ENCODE assay signal across 1 cellular context in the genomic region with DNA sequence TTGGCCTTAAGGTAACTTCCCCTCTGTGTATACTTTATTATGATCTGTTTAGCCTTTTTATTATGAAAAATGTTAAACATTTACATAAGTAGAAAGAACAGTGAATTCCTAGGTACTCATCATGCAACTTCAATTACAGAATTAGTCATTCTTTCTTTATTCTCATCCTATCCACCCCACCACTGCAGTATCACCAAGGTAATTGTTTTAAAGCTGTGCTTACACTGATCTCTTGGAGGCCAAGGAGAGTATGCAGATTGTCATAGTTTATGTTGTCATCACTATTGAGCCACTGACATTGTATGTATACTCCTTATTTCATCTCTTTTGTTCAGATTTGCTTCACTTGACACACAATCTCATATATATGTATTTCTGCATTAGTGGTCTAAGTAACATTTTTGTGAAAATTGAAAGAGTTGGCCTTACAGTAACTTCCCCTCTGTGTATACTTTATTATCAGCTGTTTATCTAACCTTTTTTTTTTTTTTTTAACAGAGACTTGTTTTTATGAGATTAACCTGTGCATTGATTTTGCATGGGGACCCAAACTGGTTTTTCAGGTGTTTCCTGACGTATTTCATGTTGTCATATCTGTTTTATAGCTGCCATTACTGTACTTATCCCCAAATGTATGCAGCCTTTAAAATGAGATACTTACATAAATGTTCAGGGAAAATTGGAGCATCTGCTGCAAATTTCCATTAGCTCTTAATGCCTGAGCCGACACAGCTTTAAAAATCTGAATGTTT.
TF ChIP-seq lines count a peak whose summit lies in the region.

No MANE protein-coding gene starts in this region.

TF ChIP-seq in HepG2, 621 proteins besides CTCF, POLR2A, EP300 and RAD21:
- TF ChIP-seq ZNF777 (CRISPR knock-in tag; IDR thresholded peaks at IDR 0.05) (no peak), ZNF263 (CRISPR knock-in tag; IDR thresholded peaks at IDR 0.05) (no peak), ELF1 (CRISPR knock-in tag; IDR thresholded peaks at IDR 0.05) (no peak), HIVEP1 (CRISPR knock-in tag; IDR thresholded peaks at IDR 0.05) (no peak)
- TF ChIP-seq, protein P1, sequence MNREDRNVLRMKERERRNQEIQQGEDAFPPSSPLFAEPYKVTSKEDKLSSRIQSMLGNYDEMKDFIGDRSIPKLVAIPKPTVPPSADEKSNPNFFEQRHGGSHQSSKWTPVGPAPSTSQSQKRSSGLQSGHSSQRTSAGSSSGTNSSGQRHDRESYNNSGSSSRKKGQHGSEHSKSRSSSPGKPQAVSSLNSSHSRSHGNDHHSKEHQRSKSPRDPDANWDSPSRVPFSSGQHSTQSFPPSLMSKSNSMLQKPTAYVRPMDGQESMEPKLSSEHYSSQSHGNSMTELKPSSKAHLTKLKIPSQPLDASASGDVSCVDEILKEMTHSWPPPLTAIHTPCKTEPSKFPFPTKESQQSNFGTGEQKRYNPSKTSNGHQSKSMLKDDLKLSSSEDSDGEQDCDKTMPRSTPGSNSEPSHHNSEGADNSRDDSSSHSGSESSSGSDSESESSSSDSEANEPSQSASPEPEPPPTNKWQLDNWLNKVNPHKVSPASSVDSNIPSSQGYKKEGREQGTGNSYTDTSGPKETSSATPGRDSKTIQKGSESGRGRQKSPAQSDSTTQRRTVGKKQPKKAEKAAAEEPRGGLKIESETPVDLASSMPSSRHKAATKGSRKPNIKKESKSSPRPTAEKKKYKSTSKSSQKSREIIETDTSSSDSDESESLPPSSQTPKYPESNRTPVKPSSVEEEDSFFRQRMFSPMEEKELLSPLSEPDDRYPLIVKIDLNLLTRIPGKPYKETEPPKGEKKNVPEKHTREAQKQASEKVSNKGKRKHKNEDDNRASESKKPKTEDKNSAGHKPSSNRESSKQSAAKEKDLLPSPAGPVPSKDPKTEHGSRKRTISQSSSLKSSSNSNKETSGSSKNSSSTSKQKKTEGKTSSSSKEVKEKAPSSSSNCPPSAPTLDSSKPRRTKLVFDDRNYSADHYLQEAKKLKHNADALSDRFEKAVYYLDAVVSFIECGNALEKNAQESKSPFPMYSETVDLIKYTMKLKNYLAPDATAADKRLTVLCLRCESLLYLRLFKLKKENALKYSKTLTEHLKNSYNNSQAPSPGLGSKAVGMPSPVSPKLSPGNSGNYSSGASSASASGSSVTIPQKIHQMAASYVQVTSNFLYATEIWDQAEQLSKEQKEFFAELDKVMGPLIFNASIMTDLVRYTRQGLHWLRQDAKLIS (CRISPR knock-in tag; IDR thresholded peaks at IDR 0.05), result no peak
- TF ChIP-seq, protein P2, sequence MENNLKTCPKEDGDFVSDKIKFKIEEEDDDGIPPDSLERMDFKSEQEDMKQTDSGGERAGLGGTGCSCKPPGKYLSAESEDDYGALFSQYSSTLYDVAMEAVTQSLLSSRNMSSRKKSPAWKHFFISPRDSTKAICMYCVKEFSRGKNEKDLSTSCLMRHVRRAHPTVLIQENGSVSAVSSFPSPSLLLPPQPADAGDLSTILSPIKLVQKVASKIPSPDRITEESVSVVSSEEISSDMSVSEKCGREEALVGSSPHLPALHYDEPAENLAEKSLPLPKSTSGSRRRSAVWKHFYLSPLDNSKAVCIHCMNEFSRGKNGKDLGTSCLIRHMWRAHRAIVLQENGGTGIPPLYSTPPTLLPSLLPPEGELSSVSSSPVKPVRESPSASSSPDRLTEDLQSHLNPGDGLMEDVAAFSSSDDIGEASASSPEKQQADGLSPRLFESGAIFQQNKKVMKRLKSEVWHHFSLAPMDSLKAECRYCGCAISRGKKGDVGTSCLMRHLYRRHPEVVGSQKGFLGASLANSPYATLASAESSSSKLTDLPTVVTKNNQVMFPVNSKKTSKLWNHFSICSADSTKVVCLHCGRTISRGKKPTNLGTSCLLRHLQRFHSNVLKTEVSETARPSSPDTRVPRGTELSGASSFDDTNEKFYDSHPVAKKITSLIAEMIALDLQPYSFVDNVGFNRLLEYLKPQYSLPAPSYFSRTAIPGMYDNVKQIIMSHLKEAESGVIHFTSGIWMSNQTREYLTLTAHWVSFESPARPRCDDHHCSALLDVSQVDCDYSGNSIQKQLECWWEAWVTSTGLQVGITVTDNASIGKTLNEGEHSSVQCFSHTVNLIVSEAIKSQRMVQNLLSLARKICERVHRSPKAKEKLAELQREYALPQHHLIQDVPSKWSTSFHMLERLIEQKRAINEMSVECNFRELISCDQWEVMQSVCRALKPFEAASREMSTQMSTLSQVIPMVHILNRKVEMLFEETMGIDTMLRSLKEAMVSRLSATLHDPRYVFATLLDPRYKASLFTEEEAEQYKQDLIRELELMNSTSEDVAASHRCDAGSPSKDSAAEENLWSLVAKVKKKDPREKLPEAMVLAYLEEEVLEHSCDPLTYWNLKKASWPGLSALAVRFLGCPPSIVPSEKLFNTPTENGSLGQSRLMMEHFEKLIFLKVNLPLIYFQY (CRISPR knock-in tag; IDR thresholded peaks at IDR 0.05; ENCODE audit: borderline replicate concordance), result no peak
TF ChIP-seq in HepG2: peak in this region for 0.
